22 cellular contexts compared by ENCODE assay signal in genomic region chr2:32758232-32758631, GRCh38.
DNase-seq lines count a peak whose midpoint lies in the region; ATAC-seq and TF ChIP-seq lines count a peak whose summit lies in the region.
"Had no signal": no experiment of that assay in that cellular context is flagged by ENCODE, and none has a peak within 500 bp of the region (broad histone marks: within the 10 kb centered on the region; RNA-seq: fewer than 3 reads in every experiment).

No MANE protein-coding gene starts in this region.

- no peak overlapping the region for H2BK15ac ChIP-seq in IMR-90 (ENCODE audit: low read depth, low read length)

- no peaks in the 10 kb centered on the region for H3K27me3 ChIP-seq in IMR-90 (ENCODE audit: control insufficient read depth, insufficient read depth, low read length)
- no peaks in the 10 kb centered on the region for H3K27me3 ChIP-seq in adipocyte (replicated peaks; ENCODE audit: control insufficient read depth, insufficient read depth, low read length)
- no peaks in the 10 kb centered on the region for H3K27me3 ChIP-seq in thyroid gland
- H3K27me3 ChIP-seq: BLaER1 treated with 17β-estradiol and CSF1 and Interleukin-3, amounts not matched to agents 10 nM and 100 nM; SJSA1 had no signal

- no TSS peak for BruUV-seq in IMR-90 (replicated peaks; lab: Mats Ljungman, UMichigan)

- no peak overlapping the region for H2AFZ ChIP-seq in IMR-90 (replicated peaks; ENCODE audit: low read length, poor library complexity)

- H3K4me1 ChIP-seq in IMR-90 (ENCODE audit: control insufficient read depth, insufficient read depth, low read length), result peaks cover 5% of the 10 kb centered on the region
- H3K4me1 ChIP-seq in adipocyte (ENCODE audit: control insufficient read depth, insufficient read depth, low read length), result peaks cover 5% of the 10 kb centered on the region
- H3K4me1 ChIP-seq in thyroid gland, result peaks cover 0 to 7% of the 10 kb centered on the region in 2 donors
- H3K4me1 ChIP-seq: A549; BLaER1 treated with 17β-estradiol and CSF1 and Interleukin-3, amounts not matched to agents 10 nM and 100 nM had no signal

- no peak overlapping the region for H4K8ac ChIP-seq in IMR-90 (ENCODE audit: low read depth in 2 of 2, low read length in 2 of 2)

- H3K23ac ChIP-seq in IMR-90 (ENCODE audit: low read depth, low read length), result no peak overlapping the region

- no peak for TF ChIP-seq POLR2A in IMR-90 (IDR thresholded peaks at IDR 0.05; ENCODE audit: low read depth, low read length)
- TF ChIP-seq POLR2A in thyroid gland (IDR thresholded peaks at IDR 0.05), result no peak

- no peak overlapping the region for H3K18ac ChIP-seq in IMR-90 (ENCODE audit: low read depth, low read length)

- H3K14ac ChIP-seq in IMR-90 (replicated peaks; ENCODE audit: low read depth, low read length), result no peak overlapping the region

- H3K27ac Mint-ChIP-seq in activated CD4-positive, alpha-beta T cell treated with anti-CD3 and anti-CD28 coated beads, Interleukin-2, amount 10 ng/mL, durations not matched to agents 24 days and 14 days, result no peak overlapping the region
- H3K27ac Mint-ChIP-seq: CD4-positive, alpha-beta T cell had no signal

- no peaks in the 10 kb centered on the region for H3K9me3 Mint-ChIP-seq in activated CD4-positive, alpha-beta T cell treated with anti-CD3 and anti-CD28 coated beads, Interleukin-2, amount 10 ng/mL, durations not matched to agents 24 days and 14 days
- H3K9me3 Mint-ChIP-seq: CD4-positive, alpha-beta T cell had no signal

- no peak overlapping the region for H2AK5ac ChIP-seq in IMR-90 (ENCODE audit: low read depth, low read length)

- no peaks in the 10 kb centered on the region for H4K20me1 ChIP-seq in IMR-90 (ENCODE audit: insufficient read depth, low read length)
- H4K20me1 ChIP-seq: BLaER1 treated with 17β-estradiol and CSF1 and Interleukin-3, amounts not matched to agents 10 nM and 100 nM had no signal

- no peak overlapping the region for H3K4me3 ChIP-seq in IMR-90 (ENCODE audit: insufficient read depth, low read depth, low read length)
- peak overlapping the region; percentile 56 for H3K4me3 ChIP-seq in adipocyte (ENCODE audit: low read length)
- no peak overlapping the region for H3K4me3 ChIP-seq in thyroid gland (replicated peaks in 1 of 3)
- H3K4me3 ChIP-seq: A549; BLaER1 treated with 17β-estradiol and CSF1 and Interleukin-3, amounts not matched to agents 10 nM and 100 nM; SJSA1 had no signal

- H3K27ac ChIP-seq in IMR-90 (ENCODE audit: insufficient read depth, low read length) (no peak overlapping the region), thyroid gland (peak overlapping the region in 2 of 3 donors; percentile 8 to 41)
- H3K27ac ChIP-seq: A549; BLaER1 treated with 17β-estradiol and CSF1 and Interleukin-3, amounts not matched to agents 10 nM and 100 nM; SJSA1 had no signal

- no peak overlapping the region for H3K4me3 Mint-ChIP-seq in activated CD4-positive, alpha-beta T cell treated with anti-CD3 and anti-CD28 coated beads, Interleukin-2, amount 10 ng/mL, durations not matched to agents 24 days and 14 days
- H3K4me3 Mint-ChIP-seq: CD4-positive, alpha-beta T cell had no signal

- no peak overlapping the region for H3K56ac ChIP-seq in IMR-90 (ENCODE audit: extremely low read depth, insufficient read depth, low read length)

- TF ChIP-seq CTCF in IMR-90 (conservative IDR thresholded peaks at IDR 0.05; ENCODE audit: low read depth, low read length), result no peak
- TF ChIP-seq CTCF in thyroid gland (IDR thresholded peaks at IDR 0.05), result no peak

- dilution Hi-C loops in IMR-90 (cut with HindIII; ENCODE audit: low sequenced_read_pairs, unreplicated experiment), result no loop called here

- peak overlapping the region; percentile 29; the same call in 1 of the 2 replicates for H2BK20ac ChIP-seq in IMR-90 (ENCODE audit: low read depth, low read length)

- DNase-seq in IMR-90, result no peak
- no peak for DNase-seq in adipocyte (ENCODE audit: low read depth)
- peak; percentile 44 for DNase-seq in left ventricle myocardium superior
- peak; percentile 77 to 80 for DNase-seq in thyroid gland
- DNase-seq in left colon, result no peak
- DNase-seq in HuH-7 (ENCODE audit: low spot score), result no peak
- DNase-seq in activated CD4-positive, alpha-beta T cell treated with anti-CD3 and anti-CD28 coated beads, Interleukin-2, amount 10 ng/mL, durations not matched to agents 24 days and 14 days, result no peak
- DNase-seq: AML-193; CD4-positive, alpha-beta T cell; GOT3; HCEC 1CT; NCI-H1048; NCI-H1694; NCI-H2029 treated with DMSO at 0.1 percent for 48 hours; NCI-H2171; NCI-H345; NCI-H82; NK-92 treated with Interleukin-12 subunit alpha and Interleukin-12 subunit beta, amount 100 ng/mL, for 24 hours; PC-3 had no signal

- H3K36me3 ChIP-seq in IMR-90 (ENCODE audit: control insufficient read depth, insufficient read depth, low read length) (peaks cover 6% of the 10 kb centered on the region; the same call in 1 of the 2 replicates), adipocyte (ENCODE audit: control insufficient read depth, insufficient read depth, low read length, severe bottlenecking) (peaks cover 18% of the 10 kb centered on the region), thyroid gland (no peaks in the 10 kb centered on the region)

- H3K4ac ChIP-seq in IMR-90 (ENCODE audit: low read depth, low read length), result no peak overlapping the region

- ATAC-seq in IMR-90 (ENCODE audit: low read depth) (no peak), left ventricle myocardium superior (peak; percentile 75), left colon (no peak)
- ATAC-seq: A549, PC-3 had no signal

- TF ChIP-seq RAD21 in IMR-90 (IDR thresholded peaks at IDR 0.05; ENCODE audit: low read length), result no peak

- intact Hi-C loops in IMR-90 (cut with micrococcal nuclease) (no loop called here), left ventricle myocardium superior (cut with micrococcal nuclease) (no loop called here), thyroid gland (cut with DNase I) (no loop called here), left colon (cut with DNase I, micrococcal nuclease) (no loop called here)
- intact Hi-C loops in activated CD4-positive, alpha-beta T cell treated with anti-CD3 and anti-CD28 coated beads, Interleukin-2, amount 10 ng/mL, durations not matched to agents 24 days and 14 days (cut with micrococcal nuclease), result no loop called here

- no peak overlapping the region for H2BK120ac ChIP-seq in IMR-90 (ENCODE audit: low read depth, low read length)

- CTCF ChIA-PET in IMR-90 (lab: Yijun Ruan, JAX), result interaction anchor here (0.6 kb wide), 1 partner anchor 30 kb away, joined by 3 read pairs; no protein-coding TSS in a partner anchor

- H3K79me1 ChIP-seq in IMR-90 (ENCODE audit: low read depth in 1 of 2, low read length in 2 of 2), result peaks cover 2 to 12% of the 10 kb centered on the region in 2 experiments; a peak in 3 of 4 replicates

- 73% methylated on average over 3 of the region's 11 CpGs; no CpG with 5 or more reads in 1 of the 2 experiments for WGBS in IMR-90 (ENCODE audit: extremely low coverage in 2 of 2, insufficient read length in 1 of 2), 2 experiments
- WGBS in thyroid gland, 2 donors, result 23 to 32% methylated on average over 11 of the region's 11 CpGs

- peaks cover 10% of the 10 kb centered on the region for H3K9me1 ChIP-seq in IMR-90 (ENCODE audit: insufficient read depth, low read length)

- H3K4me1 Mint-ChIP-seq in activated CD4-positive, alpha-beta T cell treated with anti-CD3 and anti-CD28 coated beads, Interleukin-2, amount 10 ng/mL, durations not matched to agents 24 days and 14 days, result peaks cover 21% of the 10 kb centered on the region

- no peak overlapping the region for H4K91ac ChIP-seq in IMR-90 (ENCODE audit: insufficient read depth, low read depth, low read length)

- H2AK9ac ChIP-seq in IMR-90 (replicated peaks; ENCODE audit: low read depth, low read length, poor library complexity), result no peak overlapping the region

- no peaks in the 10 kb centered on the region for H3K27me3 Mint-ChIP-seq in activated CD4-positive, alpha-beta T cell treated with anti-CD3 and anti-CD28 coated beads, Interleukin-2, amount 10 ng/mL, durations not matched to agents 24 days and 14 days
- H3K27me3 Mint-ChIP-seq: CD4-positive, alpha-beta T cell had no signal

- peaks cover 23% of the 10 kb centered on the region for H3K36me3 Mint-ChIP-seq in activated CD4-positive, alpha-beta T cell treated with anti-CD3 and anti-CD28 coated beads, Interleukin-2, amount 10 ng/mL, durations not matched to agents 24 days and 14 days (ENCODE audit: low read depth)

- no peak overlapping the region for H3K9ac ChIP-seq in IMR-90 (ENCODE audit: low read depth, low read length)
- no peak overlapping the region for H3K9ac ChIP-seq in adipocyte (ENCODE audit: low read length)
- H3K9ac ChIP-seq: BLaER1 treated with 17β-estradiol and CSF1 and Interleukin-3, amounts not matched to agents 10 nM and 100 nM had no signal

- H3K9me3 ChIP-seq in IMR-90 (ENCODE audit: control insufficient read depth, insufficient read depth, low read length) (no peaks in the 10 kb centered on the region), adipocyte (ENCODE audit: control insufficient read depth, low read length) (no peaks in the 10 kb centered on the region), thyroid gland (no peaks in the 10 kb centered on the region)
- H3K9me3 ChIP-seq: A549, SJSA1 had no signal

- in situ Hi-C loops in IMR-90 (cut with MboI; ENCODE audit: low sequenced_read_pairs), result no loop called here

- POLR2A ChIA-PET in IMR-90 (lab: Charles Lee; ENCODE audit: unreplicated experiment), result no interaction called here

- no peak overlapping the region for H4K5ac ChIP-seq in IMR-90 (ENCODE audit: low read depth, low read length)

- H3K4me2 ChIP-seq in IMR-90 (ENCODE audit: low read depth, low read length), result no peak overlapping the region
- H3K4me2 ChIP-seq: A549; BLaER1 treated with 17β-estradiol and CSF1 and Interleukin-3, amounts not matched to agents 10 nM and 100 nM had no signal

- H2BK5ac ChIP-seq in IMR-90 (ENCODE audit: low read depth, low read length, poor library complexity, severe bottlenecking), result no peak overlapping the region

TF ChIP-seq in IMR-90, 13 proteins besides CTCF, POLR2A, EP300 and RAD21:
- TF ChIP-seq SMC3 (IDR thresholded peaks at IDR 0.05; ENCODE audit: low read depth, low read length), result no peak
- TF ChIP-seq FOS (IDR thresholded peaks at IDR 0.05; ENCODE audit: low read depth, low read length), result no peak

Comparison
In these comparisons a context has a peak if more than half of its experiments do, and no peak if none do; other contexts are left out.
1. DNase-seq: peak in left ventricle myocardium superior (single experiment) and thyroid gland (2 of 2); none in IMR-90 (single experiment), adipocyte (single experiment), left colon (0 of 2), HuH-7 (single experiment) and activated CD4-positive, alpha-beta T cell treated with anti-CD3 and anti-CD28 coated beads, Interleukin-2, amount 10 ng/mL, durations not matched to agents 24 days and 14 days (single experiment).